Comparison of ENCODE assay signal across 25 cellular contexts in genomic region chr3:55555866-55556621, GRCh38.
DNase-seq lines count a peak whose midpoint lies in the region; ATAC-seq and TF ChIP-seq lines count a peak whose summit lies in the region.
"Had no signal": no experiment of that assay in that cellular context is flagged by ENCODE, and none has a peak within 500 bp of the region (broad histone marks: within the 10 kb centered on the region; RNA-seq: fewer than 3 reads in every experiment).

No MANE protein-coding gene starts in this region.

- no peak overlapping the region for H3K56ac ChIP-seq in IMR-90 (ENCODE audit: extremely low read depth, insufficient read depth, low read length)
- peak overlapping the region; percentile 65 for H3K56ac ChIP-seq in mesendoderm (ENCODE audit: low read length)

- dilution Hi-C loops in IMR-90 (cut with HindIII; ENCODE audit: low sequenced_read_pairs, unreplicated experiment), result no loop called here

- peak overlapping the region; percentile 23 for H2AFZ ChIP-seq in IMR-90 (replicated peaks; ENCODE audit: low read length, poor library complexity)

- H2BK15ac ChIP-seq in IMR-90 (ENCODE audit: low read depth, low read length) (no peak overlapping the region; the same call in 2 of the 3 replicates), mesendoderm (replicated peaks; ENCODE audit: low read depth) (no peak overlapping the region)

- 0 out of 2 replicates have a peak overlapping the region, but pooled peaks have one; percentile 17 for H3K4ac ChIP-seq in IMR-90 (ENCODE audit: low read depth, low read length)
- peak overlapping the region; percentile 75 for H3K4ac ChIP-seq in mesendoderm (ENCODE audit: low read depth, low read length)

- H3K27me3 ChIP-seq in BLaER1 treated with 17β-estradiol and CSF1 and Interleukin-3, amounts not matched to agents 10 nM and 100 nM, result no peaks in the 10 kb centered on the region
- H3K27me3 ChIP-seq in IMR-90 (ENCODE audit: control insufficient read depth, insufficient read depth, low read length), result no peaks in the 10 kb centered on the region
- H3K27me3 ChIP-seq in mesendoderm (ENCODE audit: insufficient read depth, low read length, poor library complexity), result no peaks in the 10 kb centered on the region
- H3K27me3 ChIP-seq in lower lobe of right lung (ENCODE audit: low read depth), result no peaks in the 10 kb centered on the region
- H3K27me3 ChIP-seq: stomach, upper lobe of right lung had no signal

- peaks cover 0 to 46% (median 34%) of the 10 kb centered on the region in 10 experiments; a peak in 17 of 20 replicates for H3K4me1 ChIP-seq in BLaER1 treated with 17β-estradiol and CSF1 and Interleukin-3, amounts not matched to agents 10 nM and 100 nM
- H3K4me1 ChIP-seq in IMR-90 (ENCODE audit: control insufficient read depth, insufficient read depth, low read length) (peaks cover 7% of the 10 kb centered on the region), mesendoderm (ENCODE audit: control insufficient read depth, low read depth, low read length) (peaks cover 17% of the 10 kb centered on the region), lower lobe of right lung (peaks cover 7% of the 10 kb centered on the region)
- H3K4me1 ChIP-seq: prostate gland, stomach, upper lobe of right lung had no signal

- H2BK20ac ChIP-seq in IMR-90 (ENCODE audit: low read depth, low read length), result peak overlapping the region; percentile 8; the same call in 1 of the 2 replicates

- no peak overlapping the region; the same call in 1 of the 2 replicates for H2BK120ac ChIP-seq in IMR-90 (ENCODE audit: low read depth, low read length)
- peak overlapping the region; percentile 2 for H2BK120ac ChIP-seq in mesendoderm (ENCODE audit: low read depth, low read length)

- no peak for TF ChIP-seq RAD21 in IMR-90 (IDR thresholded peaks at IDR 0.05; ENCODE audit: low read length)

- in situ Hi-C loops in IMR-90 (cut with MboI; ENCODE audit: low sequenced_read_pairs), result no loop called here

- H3K9ac ChIP-seq in BLaER1 treated with 17β-estradiol and CSF1 and Interleukin-3, amounts not matched to agents 10 nM and 100 nM, result no peak overlapping the region
- H3K9ac ChIP-seq in IMR-90 (ENCODE audit: low read depth, low read length) (no peak overlapping the region), mesendoderm (ENCODE audit: low read length) (peak overlapping the region; percentile 17)

- H3K4me2 ChIP-seq in BLaER1 treated with 17β-estradiol and CSF1 and Interleukin-3, amounts not matched to agents 10 nM and 100 nM, result peak overlapping the region in 10 of 11 experiments; percentile 23 to 81 (median 64); a peak in 17 of 22 replicates
- H3K4me2 ChIP-seq in IMR-90 (ENCODE audit: low read depth, low read length) (no peak overlapping the region), mesendoderm (ENCODE audit: low read length) (no peak overlapping the region)
- H3K4me2 ChIP-seq: smooth muscle cell had no signal

- no peak for TF ChIP-seq POLR2A in IMR-90 (IDR thresholded peaks at IDR 0.05; ENCODE audit: low read depth, low read length)

- POLR2A ChIA-PET in IMR-90 (lab: Charles Lee; ENCODE audit: unreplicated experiment), result no interaction called here

- peaks cover 10% of the 10 kb centered on the region for H3K4me1 Mint-ChIP-seq in osteocyte (ENCODE audit: unreplicated experiment)
- H3K4me1 Mint-ChIP-seq: activated CD4-positive, alpha-beta T cell treated with anti-CD3 and anti-CD28 coated beads, Interleukin-2, amount 10 ng/mL, durations not matched to agents 24 days and 14 days had no signal

- 70% methylated on average over 4 of the region's 7 CpGs; no CpG with 5 or more reads in 1 of the 2 experiments for WGBS in IMR-90 (ENCODE audit: extremely low coverage in 2 of 2, insufficient read length in 1 of 2), 2 experiments
- no CpG with 5 or more reads among the region's 7 CpGs for WGBS in mesendoderm (ENCODE audit: extremely low coverage, insufficient coverage, low lambda C conversion rate)

- H3K36me3 ChIP-seq in BLaER1 treated with 17β-estradiol and CSF1 and Interleukin-3, amounts not matched to agents 10 nM and 100 nM, result no peaks in the 10 kb centered on the region
- H3K36me3 ChIP-seq in IMR-90 (ENCODE audit: control insufficient read depth, insufficient read depth, low read length) (no peaks in the 10 kb centered on the region), mesendoderm (ENCODE audit: control insufficient read depth, insufficient read depth, low read length) (no peaks in the 10 kb centered on the region), lower lobe of right lung (no peaks in the 10 kb centered on the region)
- H3K36me3 ChIP-seq: prostate gland, stomach, upper lobe of right lung had no signal

- H4K5ac ChIP-seq in IMR-90 (ENCODE audit: low read depth, low read length), result no peak overlapping the region
- H4K5ac ChIP-seq in mesendoderm (ENCODE audit: low read length), result peak overlapping the region; percentile 66

- no peaks in the 10 kb centered on the region for H3K79me1 ChIP-seq in IMR-90 (ENCODE audit: low read depth in 1 of 2, low read length in 2 of 2)
- no peaks in the 10 kb centered on the region for H3K79me1 ChIP-seq in mesendoderm (ENCODE audit: low read length)

- peak overlapping the region in 1 of 11 experiments; percentile 73; a peak in 3 of 22 replicates for H3K27ac ChIP-seq in BLaER1 treated with 17β-estradiol and CSF1 and Interleukin-3, amounts not matched to agents 10 nM and 100 nM
- no peak overlapping the region for H3K27ac ChIP-seq in IMR-90 (ENCODE audit: insufficient read depth, low read length)
- no peak overlapping the region for H3K27ac ChIP-seq in mesendoderm (ENCODE audit: low read depth, low read length)
- H3K27ac ChIP-seq in lower lobe of right lung, result no peak overlapping the region
- H3K27ac ChIP-seq: prostate gland, stomach, upper lobe of right lung had no signal

- no peak overlapping the region for H3K4me3 Mint-ChIP-seq in osteocyte (ENCODE audit: unreplicated experiment)
- H3K4me3 Mint-ChIP-seq: activated CD4-positive, alpha-beta T cell treated with anti-CD3 and anti-CD28 coated beads, Interleukin-2, amount 10 ng/mL, durations not matched to agents 24 days and 14 days; CD4-positive, alpha-beta T cell; HFFc6 had no signal

- H3K4me3 ChIP-seq in BLaER1 treated with 17β-estradiol and CSF1 and Interleukin-3, amounts not matched to agents 10 nM and 100 nM, result no peak overlapping the region
- H3K4me3 ChIP-seq in IMR-90 (ENCODE audit: insufficient read depth, low read depth, low read length), result no peak overlapping the region
- H3K4me3 ChIP-seq in fibroblast of the aortic adventitia (ENCODE audit: low read depth, low read length), result no peak overlapping the region
- H3K4me3 ChIP-seq in mesendoderm (ENCODE audit: low read length), result no peak overlapping the region
- no peak overlapping the region for H3K4me3 ChIP-seq in lower lobe of right lung
- H3K4me3 ChIP-seq: lung, prostate gland, smooth muscle cell, stomach, upper lobe of right lung had no signal

- peaks cover 0 to 11% (median 0%) of the 10 kb centered on the region in 11 experiments; a peak in 3 of 22 replicates for H3K9me3 ChIP-seq in BLaER1 treated with 17β-estradiol and CSF1 and Interleukin-3, amounts not matched to agents 10 nM and 100 nM (replicated peaks in 1 of 11)
- H3K9me3 ChIP-seq in IMR-90 (ENCODE audit: control insufficient read depth, insufficient read depth, low read length) (no peaks in the 10 kb centered on the region), lower lobe of right lung (no peaks in the 10 kb centered on the region)
- H3K9me3 ChIP-seq: prostate gland, stomach, upper lobe of right lung had no signal

- ATAC-seq in IMR-90 (ENCODE audit: low read depth), result peak; percentile 22
- ATAC-seq in lower lobe of right lung, result no peak
- ATAC-seq: upper lobe of right lung had no signal

- intact Hi-C loops in IMR-90 (cut with micrococcal nuclease), result loop anchor here (5.0 kb wide), 2 partner anchors 64 to 161 kb away; no protein-coding TSS in a partner anchor
- intact Hi-C loops in lower lobe of right lung (cut with DNase I), result no loop called here

- H4K8ac ChIP-seq in IMR-90 (ENCODE audit: low read depth in 2 of 2, low read length in 2 of 2) (no peak overlapping the region), mesendoderm (ENCODE audit: low read depth, low read length) (no peak overlapping the region)

- no TSS peak for BruUV-seq in IMR-90 (replicated peaks; lab: Mats Ljungman, UMichigan)

- H4K20me1 ChIP-seq in BLaER1 treated with 17β-estradiol and CSF1 and Interleukin-3, amounts not matched to agents 10 nM and 100 nM, result no peaks in the 10 kb centered on the region
- H4K20me1 ChIP-seq in IMR-90 (ENCODE audit: insufficient read depth, low read length), result no peaks in the 10 kb centered on the region

- H3K36me3 Mint-ChIP-seq in osteocyte (ENCODE audit: unreplicated experiment), result no peaks in the 10 kb centered on the region

- H3K27ac Mint-ChIP-seq in osteocyte (ENCODE audit: unreplicated experiment), result no peak overlapping the region
- H3K27ac Mint-ChIP-seq: activated CD4-positive, alpha-beta T cell treated with anti-CD3 and anti-CD28 coated beads, Interleukin-2, amount 10 ng/mL, durations not matched to agents 24 days and 14 days; CD4-positive, alpha-beta T cell; HFFc6 had no signal

- no peaks in the 10 kb centered on the region for H3K9me3 Mint-ChIP-seq in osteocyte (ENCODE audit: unreplicated experiment)
- H3K9me3 Mint-ChIP-seq: activated CD4-positive, alpha-beta T cell treated with anti-CD3 and anti-CD28 coated beads, Interleukin-2, amount 10 ng/mL, durations not matched to agents 24 days and 14 days; CD4-positive, alpha-beta T cell; HFFc6 had no signal

- CTCF ChIA-PET in IMR-90 (lab: Yijun Ruan, JAX), result interaction anchor here (1.1 kb wide), 1 partner anchor 33 kb away, joined by 4 read pairs; no protein-coding TSS in a partner anchor

- H2BK5ac ChIP-seq in IMR-90 (ENCODE audit: low read depth, low read length, poor library complexity, severe bottlenecking), result no peak overlapping the region
- H2BK5ac ChIP-seq in mesendoderm (ENCODE audit: low read length), result no peak overlapping the region

- no peak for TF ChIP-seq CTCF in IMR-90 (conservative IDR thresholded peaks at IDR 0.05; ENCODE audit: low read depth, low read length)
- no peak for TF ChIP-seq CTCF in fibroblast of the aortic adventitia (IDR thresholded peaks at IDR 0.05; ENCODE audit: insufficient read depth, low read length)
- TF ChIP-seq CTCF in lower lobe of right lung (IDR thresholded peaks at IDR 0.05), result no peak
- no peak for TF ChIP-seq CTCF in osteocyte (IDR thresholded peaks at IDR 0.05)

- no peaks in the 10 kb centered on the region for H3K79me2 ChIP-seq in mesendoderm (ENCODE audit: control insufficient read depth, insufficient read depth, low read length)

- peaks cover 10% of the 10 kb centered on the region; the same call in 1 of the 2 replicates for H3K9me1 ChIP-seq in IMR-90 (ENCODE audit: insufficient read depth, low read length)

- H3K23ac ChIP-seq in IMR-90 (ENCODE audit: low read depth, low read length) (no peak overlapping the region), mesendoderm (ENCODE audit: low read length) (peak overlapping the region; percentile 85)

- peak overlapping the region; percentile 57; the same call in 1 of the 2 replicates for H3K14ac ChIP-seq in IMR-90 (replicated peaks; ENCODE audit: low read depth, low read length)

- no peak overlapping the region for H4K91ac ChIP-seq in IMR-90 (ENCODE audit: insufficient read depth, low read depth, low read length)

- H3K27me3 Mint-ChIP-seq in osteocyte (ENCODE audit: unreplicated experiment), result no peaks in the 10 kb centered on the region
- H3K27me3 Mint-ChIP-seq: activated CD4-positive, alpha-beta T cell treated with anti-CD3 and anti-CD28 coated beads, Interleukin-2, amount 10 ng/mL, durations not matched to agents 24 days and 14 days; CD4-positive, alpha-beta T cell had no signal

- peak overlapping the region; percentile 20 for H2AK9ac ChIP-seq in IMR-90 (replicated peaks; ENCODE audit: low read depth, low read length, poor library complexity)

- H3K18ac ChIP-seq in IMR-90 (ENCODE audit: low read depth, low read length) (no peak overlapping the region), mesendoderm (ENCODE audit: low read length) (peak overlapping the region; percentile 62)

- DNase-seq in IMR-90 (peak; percentile 23), fibroblast of the aortic adventitia (ENCODE audit: low read depth) (peak; percentile 8), mesendoderm (peak; percentile 17), lower lobe of right lung (no peak), activated gamma-delta T cell (lab: John Stamatoyannopoulos, UW) (no peak), midbrain (lab: John Stamatoyannopoulos, UW) (no peak), osteocyte (ENCODE audit: extremely low spot score, unreplicated experiment) (no peak)
- DNase-seq: ACHN; activated CD4-positive, alpha-beta T cell treated with anti-CD3 and anti-CD28 coated beads, Interleukin-2, amount 10 ng/mL, durations not matched to agents 24 days and 14 days; activated effector memory CD4-positive, alpha-beta T cell treated with Interleukin-2 at 50 U/mL for 16 hours; CD4-positive, alpha-beta T cell; DMS53; KG1; NCI-H1048; NCI-H2029 treated with DMSO at 0.1 percent for 48 hours; NCI-H524 treated with DMSO at 0.1 percent for 48 hours; stimulated activated CD4-positive, alpha-beta T cell treated with anti-CD3 and anti-CD28 coated beads, Interleukin-4, amount 100 ng/mL, for 24 hours; stomach; T-helper 1 cell; upper lobe of right lung had no signal

- H2AK5ac ChIP-seq in IMR-90 (ENCODE audit: low read depth, low read length) (peak overlapping the region; percentile 18; the same call in 1 of the 2 replicates), mesendoderm (ENCODE audit: low read length) (no peak overlapping the region)

Comparison
In these comparisons a context has a peak if more than half of its experiments do, and no peak if none do; other contexts are left out.
1. H3K4me2 ChIP-seq: peak in BLaER1 treated with 17β-estradiol and CSF1 and Interleukin-3, amounts not matched to agents 10 nM and 100 nM (10 of 11); none in IMR-90 (single experiment) and mesendoderm (single experiment).
2. DNase-seq: peak in IMR-90 (single experiment), fibroblast of the aortic adventitia (single experiment) and mesendoderm (single experiment); none in lower lobe of right lung (single experiment), activated gamma-delta T cell (single experiment), midbrain (single experiment) and osteocyte (single experiment).